In the genomic region with DNA sequence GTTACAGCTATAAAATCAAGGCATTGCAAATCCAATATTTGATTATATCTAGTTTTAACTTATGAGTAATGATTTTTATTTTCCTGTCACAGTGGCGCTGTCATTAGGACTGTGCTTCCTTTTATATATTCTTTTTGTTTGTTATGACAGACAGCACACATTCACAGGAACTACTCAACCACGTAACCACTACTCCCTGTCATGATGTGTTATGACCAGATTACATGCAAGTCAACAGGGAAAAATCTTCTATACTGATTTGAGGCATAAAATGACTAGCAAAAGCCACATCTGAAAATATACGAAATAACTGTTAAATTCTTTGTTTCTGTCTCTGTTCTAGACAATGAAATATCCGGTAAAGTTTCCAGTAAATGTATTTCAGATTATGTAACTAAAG, we compare ENCODE assay signal across 16 cellular contexts. TPM values are rescaled to one million over a fixed set of nuclear protein-coding genes. Genes with fewer than 3 reads are reported as not detected.
DNase-seq lines count a peak whose midpoint lies in the region; ATAC-seq, FAIRE-seq and TF ChIP-seq lines count a peak whose summit lies in the region.
"Had no signal": no experiment of that assay in that cellular context is flagged by ENCODE, and none has a peak within 500 bp of the region (broad histone marks: within the 10 kb centered on the region; RNA-seq: fewer than 3 reads in every experiment).

No MANE protein-coding gene starts in this region.

- no peak overlapping the region for H2AFZ ChIP-seq in GM12878 (ENCODE audit: control insufficient read depth, low read depth, low read length)

- peak; percentile 51 for ATAC-seq in HG03378 (IDR thresholded peaks at IDR 0.05; ENCODE audit: unreplicated experiment)
- peak; percentile 85 for ATAC-seq in GM12878

- 7% methylated on average over 4 of the region's 4 CpGs for WGBS in GM12878 (ENCODE audit: insufficient coverage, insufficient replicate concordance, low lambda C conversion rate, missing lambda C conversion rate)

- RAD21 ChIA-PET in GM12878 (lab: Charles Lee; ENCODE audit: unreplicated experiment), result no interaction called here

- FAIRE-seq in GM12878 (lab: Jason Lieb, UNC), result no peak
- FAIRE-seq: GM18507 had no signal

- TF ChIP-seq EP300 in GM12878 (IDR thresholded peaks at IDR 0.05; ENCODE audit: borderline replicate concordance in 1 of 2, control insufficient read depth in 1 of 2, low read depth in 2 of 2, low read length in 2 of 2), result no peak

- no peak overlapping the region for H3K27ac ChIP-seq in GM12878 (ENCODE audit: control insufficient read depth, insufficient read depth)
- no peak overlapping the region for H3K27ac ChIP-seq in SJCRH30

- no peak for TF ChIP-seq POLR2A in GM12878 (IDR thresholded peaks at IDR 0.05; ENCODE audit: low read depth, low read length)

- no peaks in the 10 kb centered on the region for H4K20me1 ChIP-seq in GM12878 (ENCODE audit: control insufficient read depth, insufficient read depth)

- no peaks in the 10 kb centered on the region; the same call in 1 of the 2 replicates for H3K79me2 ChIP-seq in GM12878 (ENCODE audit: control insufficient read depth, insufficient read depth, low read length)

- no peaks in the 10 kb centered on the region; the same call in 1 of the 2 replicates for H3K4me1 ChIP-seq in GM12878 (ENCODE audit: control insufficient read depth, insufficient read depth, low read length)
- no peaks in the 10 kb centered on the region for H3K4me1 ChIP-seq in SJCRH30

- peak; percentile 64 for DNase-seq in ACHN
- DNase-seq in GM12865 (ENCODE audit: low read depth), result peak; percentile 52
- no peak for DNase-seq in GM12878 (ENCODE audit: low read depth, low spot score)
- DNase-seq in cortex of kidney (lab: John Stamatoyannopoulos, UW), result no peak
- no peak for DNase-seq in NCI-H187 (lab: John Stamatoyannopoulos, UW)
- DNase-seq in HPDE6-E6E7 (ENCODE audit: extremely low spot score), result no peak
- DNase-seq in SJCRH30, result no peak
- DNase-seq: activated CD4-positive, alpha-beta T cell treated with anti-CD3 and anti-CD28 coated beads, Interleukin-2, amount 50 U/mL, for 48 hours; aorta; endodermal cell; GOT3; mesenchymal stem cell; SIG-M5; stimulated activated CD4-positive, alpha-beta T cell treated with anti-CD3 and anti-CD28 coated beads, Interleukin-2, amount 100 ng/mL, for 48 hours had no signal

- in situ Hi-C loops in ACHN (cut with HindIII; ENCODE audit: low pct_ligation_motif_present, low pct_unique_long_range_greater_than_20kb, low sequenced_read_pairs) (no loop called here), GM12878 (cut with MboI) (no loop called here)

- no peak overlapping the region for H3K9ac ChIP-seq in GM12878 (ENCODE audit: control insufficient read depth, insufficient read depth, low read length)

- H3K27me3 ChIP-seq in GM12878 (replicated peaks in 1 of 2; ENCODE audit: control insufficient read depth in 2 of 2, insufficient read depth in 2 of 2, low read length in 1 of 2), result no peaks in the 10 kb centered on the region
- no peaks in the 10 kb centered on the region for H3K27me3 ChIP-seq in SJCRH30

- H3K36me3 ChIP-seq in GM12878 (ENCODE audit: control insufficient read depth in 2 of 2, insufficient read depth in 2 of 2, low read length in 1 of 2) (peaks cover 0 to 21% of the 10 kb centered on the region in 2 experiments; a peak in 3 of 4 replicates), SJCRH30 (peaks cover 75% of the 10 kb centered on the region)

- H3K4me3 ChIP-seq in GM12865 (ENCODE audit: low read depth, low read length), result no peak overlapping the region
- no peak overlapping the region for H3K4me3 ChIP-seq in GM12878
- no peak overlapping the region for H3K4me3 ChIP-seq in SJCRH30

- POLR2A ChIA-PET in GM12878 (lab: Charles Lee), result no interaction called here

- SMC1A ChIA-PET in GM12878 (lab: Charles Lee; ENCODE audit: uncharacterized antibody, unreplicated experiment), result interaction anchor here (0.9 kb wide), 2 partner anchors 11 to 13 kb away, joined by 3 to 4 read pairs; no protein-coding TSS in a partner anchor

- TF ChIP-seq CTCF in GM12865 (IDR thresholded peaks at IDR 0.05; ENCODE audit: insufficient read depth, low read depth, low read length, missing control alignments) (no peak), GM12878 (IDR thresholded peaks at IDR 0.05 in 2 of 3, conservative IDR thresholded peaks at IDR 0.05 in 1 of 3; ENCODE audit: control insufficient read depth in 2 of 3, extremely low read depth in 1 of 3, insufficient read depth in 1 of 3, low read depth in 3 of 3, low read length in 3 of 3) (no peak)

- CTCF ChIA-PET in GM12878 (lab: Yijun Ruan, JAX), result interaction anchor here (1.3 to 1.7 kb wide), 2 partner anchors 137 to 418 kb away, joined by 3 to 5 read pairs; no protein-coding TSS in a partner anchor

- H3K4me2 ChIP-seq in GM12878 (ENCODE audit: control insufficient read depth, insufficient read depth), result no peak overlapping the region

- no peaks in the 10 kb centered on the region for H3K9me3 ChIP-seq in GM12878 (replicated peaks; ENCODE audit: control insufficient read depth, insufficient read depth, low read length)
- no peaks in the 10 kb centered on the region; the same call in 1 of the 2 replicates for H3K9me3 ChIP-seq in SJCRH30 (replicated peaks)

- no peak for TF ChIP-seq RAD21 in GM12878 (IDR thresholded peaks at IDR 0.05; ENCODE audit: insufficient read depth, low read depth, low read length)

- no TSS peak for BruUV-seq in GM12878 (replicated peaks; lab: Mats Ljungman, UMichigan)

- intact Hi-C loops in GM12878 (cut with micrococcal nuclease; ENCODE audit: unreplicated experiment), result no loop called here

TF ChIP-seq in GM12878, 131 proteins besides CTCF, POLR2A, EP300 and RAD21 (continues in another document):
- TF ChIP-seq NBN (IDR thresholded peaks at IDR 0.05) (no peak), CHD4 (IDR thresholded peaks at IDR 0.05) (no peak), JUND (IDR thresholded peaks at IDR 0.05; ENCODE audit: low read depth, low read length) (no peak), TCF12 (IDR thresholded peaks at IDR 0.05; ENCODE audit: low read depth, low read length) (no peak), EED (IDR thresholded peaks at IDR 0.05; ENCODE audit: low read depth) (no peak)
- TF ChIP-seq, protein P1, sequence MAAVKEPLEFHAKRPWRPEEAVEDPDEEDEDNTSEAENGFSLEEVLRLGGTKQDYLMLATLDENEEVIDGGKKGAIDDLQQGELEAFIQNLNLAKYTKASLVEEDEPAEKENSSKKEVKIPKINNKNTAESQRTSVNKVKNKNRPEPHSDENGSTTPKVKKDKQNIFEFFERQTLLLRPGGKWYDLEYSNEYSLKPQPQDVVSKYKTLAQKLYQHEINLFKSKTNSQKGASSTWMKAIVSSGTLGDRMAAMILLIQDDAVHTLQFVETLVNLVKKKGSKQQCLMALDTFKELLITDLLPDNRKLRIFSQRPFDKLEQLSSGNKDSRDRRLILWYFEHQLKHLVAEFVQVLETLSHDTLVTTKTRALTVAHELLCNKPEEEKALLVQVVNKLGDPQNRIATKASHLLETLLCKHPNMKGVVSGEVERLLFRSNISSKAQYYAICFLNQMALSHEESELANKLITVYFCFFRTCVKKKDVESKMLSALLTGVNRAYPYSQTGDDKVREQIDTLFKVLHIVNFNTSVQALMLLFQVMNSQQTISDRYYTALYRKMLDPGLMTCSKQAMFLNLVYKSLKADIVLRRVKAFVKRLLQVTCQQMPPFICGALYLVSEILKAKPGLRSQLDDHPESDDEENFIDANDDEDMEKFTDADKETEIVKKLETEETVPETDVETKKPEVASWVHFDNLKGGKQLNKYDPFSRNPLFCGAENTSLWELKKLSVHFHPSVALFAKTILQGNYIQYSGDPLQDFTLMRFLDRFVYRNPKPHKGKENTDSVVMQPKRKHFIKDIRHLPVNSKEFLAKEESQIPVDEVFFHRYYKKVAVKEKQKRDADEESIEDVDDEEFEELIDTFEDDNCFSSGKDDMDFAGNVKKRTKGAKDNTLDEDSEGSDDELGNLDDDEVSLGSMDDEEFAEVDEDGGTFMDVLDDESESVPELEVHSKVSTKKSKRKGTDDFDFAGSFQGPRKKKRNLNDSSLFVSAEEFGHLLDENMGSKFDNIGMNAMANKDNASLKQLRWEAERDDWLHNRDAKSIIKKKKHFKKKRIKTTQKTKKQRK (IDR thresholded peaks at IDR 0.05; ENCODE audit: low read depth, low read length), result no peak
- TF ChIP-seq, protein P2, sequence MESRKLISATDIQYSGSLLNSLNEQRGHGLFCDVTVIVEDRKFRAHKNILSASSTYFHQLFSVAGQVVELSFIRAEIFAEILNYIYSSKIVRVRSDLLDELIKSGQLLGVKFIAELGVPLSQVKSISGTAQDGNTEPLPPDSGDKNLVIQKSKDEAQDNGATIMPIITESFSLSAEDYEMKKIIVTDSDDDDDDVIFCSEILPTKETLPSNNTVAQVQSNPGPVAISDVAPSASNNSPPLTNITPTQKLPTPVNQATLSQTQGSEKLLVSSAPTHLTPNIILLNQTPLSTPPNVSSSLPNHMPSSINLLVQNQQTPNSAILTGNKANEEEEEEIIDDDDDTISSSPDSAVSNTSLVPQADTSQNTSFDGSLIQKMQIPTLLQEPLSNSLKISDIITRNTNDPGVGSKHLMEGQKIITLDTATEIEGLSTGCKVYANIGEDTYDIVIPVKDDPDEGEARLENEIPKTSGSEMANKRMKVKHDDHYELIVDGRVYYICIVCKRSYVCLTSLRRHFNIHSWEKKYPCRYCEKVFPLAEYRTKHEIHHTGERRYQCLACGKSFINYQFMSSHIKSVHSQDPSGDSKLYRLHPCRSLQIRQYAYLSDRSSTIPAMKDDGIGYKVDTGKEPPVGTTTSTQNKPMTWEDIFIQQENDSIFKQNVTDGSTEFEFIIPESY (IDR thresholded peaks at IDR 0.05), result no peak

RNA-seq across cellular contexts. Expression of a gene that starts 25.4 kb away (rescaled TPM):
- total RNA-seq in GM12878 (2013; cell fraction: nucleolus; rRNA removed), result 601 and 605 TPM in 2 replicates
- total RNA-seq in GM12878 (2014; rRNA removed), result 100 and 132 TPM in 2 replicates
- total RNA-seq in GM12878 (2014; rRNA removed; fragmentation: Illumina TruSeq; extraction: Trizol), result 75.6 and 83.4 TPM in 2 replicates
- 54.9 and 59.0 TPM in 2 replicates for total RNA-seq in GM12878 (2021)
- polyA plus RNA-seq in GM12878 (2011; ENCODE audit: low read depth), result 21.7 TPM
- 64.4 and 91.3 TPM in 2 replicates for polyA plus RNA-seq in GM12878 (2011; rRNA removed)
- polyA plus RNA-seq in GM12878 (2011; cell fraction: cytosol; rRNA removed), result 22.4 and 24.3 TPM in 2 replicates
- 128 and 135 TPM in 2 replicates for polyA plus RNA-seq in GM12878 (2011; cell fraction: nucleus; rRNA removed)
- 40.9 and 41.8 TPM in 2 replicates for polyA plus RNA-seq in GM12878 (2012)
- 81.2 and 111 TPM in 2 replicates for polyA plus RNA-seq in GM12878 (2014; fragmentation: Illumina TruSeq; extraction: Trizol)
- polyA plus RNA-seq in GM12878 (2014; fragmentation: Nextera tagmentation; extraction: Ambion mirVana), result 10 to 100 TPM; 30.7 to 31.6 TPM
- 63.9 and 69.3 TPM in 2 replicates for polyA plus RNA-seq in GM12878 (2014; rRNA removed)
- polyA plus RNA-seq in GM12878 (2016; fragmentation: Nextera tagmentation; extraction: Ambion mirVana), result 10 to 100 TPM; 49.7 to 56.1 TPM
- polyA minus RNA-seq in GM12878 (2011; rRNA and poly(A)+ RNA removed), result 65.1 and 82.5 TPM in 2 replicates
- 24.7 and 39.1 TPM in 2 replicates for polyA minus RNA-seq in GM12878 (2011; cell fraction: cytosol; rRNA and poly(A)+ RNA removed)
- polyA minus RNA-seq in GM12878 (2011; cell fraction: nucleus; rRNA and poly(A)+ RNA removed), result 210 and 315 TPM in 2 replicates
- 67.5 and 103 TPM in 2 replicates for total RNA-seq in SJCRH30 (2014; rRNA removed; shearing (Covaris generic))

Comparison
In these comparisons a context has a peak if more than half of its experiments do, and no peak if none do; other contexts are left out.
1. DNase-seq: peak in ACHN (single experiment) and GM12865 (single experiment); none in GM12878 (single experiment), cortex of kidney (single experiment), NCI-H187 (0 of 2), HPDE6-E6E7 (single experiment) and SJCRH30 (0 of 2).